In the genomic region with DNA sequence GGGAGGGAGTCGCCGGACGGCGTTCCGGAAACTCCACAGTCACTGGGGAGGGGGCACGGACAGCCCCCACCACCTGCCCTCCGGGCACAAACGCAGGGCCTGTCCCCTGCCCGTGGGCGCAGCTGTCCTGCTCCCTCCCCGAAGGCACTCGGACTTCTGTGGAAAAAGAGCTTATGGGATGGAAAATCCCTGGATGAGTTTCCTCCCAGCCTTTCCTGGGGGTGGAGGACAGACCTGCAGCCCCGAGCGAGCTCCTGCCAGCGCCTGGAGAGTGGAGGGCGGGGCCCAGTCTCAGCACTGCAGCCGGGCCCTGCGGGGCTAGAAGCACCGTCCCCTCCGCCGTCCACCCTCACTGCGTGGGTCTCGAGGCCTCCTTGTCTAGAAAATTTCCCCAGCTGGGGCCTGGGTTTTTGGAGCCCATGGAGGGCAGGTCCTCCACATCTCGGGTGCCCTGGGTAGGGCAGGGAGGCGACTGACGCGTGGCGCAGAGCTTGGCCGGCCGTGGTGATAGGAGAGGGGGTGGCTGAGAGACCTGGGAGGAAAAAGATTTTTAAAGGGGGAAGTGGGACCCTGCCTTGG, we compare ENCODE assay signal across 9 cellular contexts. TPM values are rescaled to one million over a fixed set of nuclear protein-coding genes. Genes with fewer than 3 reads are reported as not detected.
DNase-seq lines count a peak whose midpoint lies in the region; ATAC-seq and TF ChIP-seq lines count a peak whose summit lies in the region.
"Had no signal": no experiment of that assay in that cellular context is flagged by ENCODE, and none has a peak within 500 bp of the region (broad histone marks: within the 10 kb centered on the region; RNA-seq: fewer than 3 reads in every experiment).

No MANE protein-coding gene starts in this region.

- intact Hi-C loops in dorsolateral prefrontal cortex (cut with DNase I): no loop called here
- intact Hi-C loops in thyroid gland (cut with DNase I): no loop called here

- TF ChIP-seq CTCF in dorsolateral prefrontal cortex (IDR thresholded peaks at IDR 0.05 in 54 of 56, conservative IDR thresholded peaks at IDR 0.05 in 2 of 56; ENCODE audit: low read depth in 1 of 56, partially characterized antibody in 56 of 56): no peak
- TF ChIP-seq CTCF in thyroid gland (IDR thresholded peaks at IDR 0.05): no peak

- H3K27me3 ChIP-seq in dorsolateral prefrontal cortex (peaks cover 0 to 63% (median 16%) of the 10 kb centered on the region in 45 donors), mesenchymal stem cell (ENCODE audit: control insufficient read depth in 1 of 2, insufficient read depth in 1 of 2, low read length in 2 of 2) (no peaks in the 10 kb centered on the region), thyroid gland (no peaks in the 10 kb centered on the region)

- H3K9ac ChIP-seq in mesenchymal stem cell (ENCODE audit: low read length): peak overlapping the region; percentile 96

- H3K27ac ChIP-seq in dorsolateral prefrontal cortex (peak overlapping the region in 42 of 59 donors; percentile 14 to 86 (median 65)), mesenchymal stem cell (ENCODE audit: low read length, poor library complexity, severe bottlenecking) (peak overlapping the region; percentile 95), thyroid gland (peak overlapping the region; percentile 64 to 80 (median 74))

- peak overlapping the region; percentile 54 for H2BK15ac ChIP-seq in mesenchymal stem cell (ENCODE audit: low read depth, poor library complexity, severe bottlenecking)

- no peaks in the 10 kb centered on the region for H3K79me1 ChIP-seq in mesenchymal stem cell (replicated peaks; ENCODE audit: low read length, poor library complexity, severe bottlenecking)

- H3K36me3 ChIP-seq in mesenchymal stem cell (ENCODE audit: control insufficient read depth in 1 of 2, insufficient read depth in 2 of 2, low read depth in 1 of 2, low read length in 2 of 2) (peaks cover 0 to 3% of the 10 kb centered on the region in 2 experiments), thyroid gland (no peaks in the 10 kb centered on the region)

- no peak for ATAC-seq in GM18873 (IDR thresholded peaks at IDR 0.05; ENCODE audit: low FRiP score, unreplicated experiment)

- H3K4me1 ChIP-seq in mesenchymal stem cell (ENCODE audit: control insufficient read depth, insufficient read depth, low read depth, low read length) (peaks cover 58% of the 10 kb centered on the region), thyroid gland (peaks cover 8 to 60% of the 10 kb centered on the region in 2 donors)

- peak overlapping the region; percentile 74 for H2BK120ac ChIP-seq in mesenchymal stem cell (ENCODE audit: low read depth, low read length)

- H3K9me3 ChIP-seq in mesenchymal stem cell (ENCODE audit: control insufficient read depth, low read length) (no peaks in the 10 kb centered on the region), thyroid gland (no peaks in the 10 kb centered on the region)

- TF ChIP-seq POLR2A in thyroid gland (IDR thresholded peaks at IDR 0.05): peak in 1 of 2 donors; percentile 20

- peak overlapping the region in 1 of 2 experiments; percentile 19 for H3K14ac ChIP-seq in mesenchymal stem cell (ENCODE audit: low read length in 2 of 2)

- peak overlapping the region; percentile 99 for H4K91ac ChIP-seq in mesenchymal stem cell (ENCODE audit: low read length)

- no peak overlapping the region for H2AFZ ChIP-seq in mesenchymal stem cell (ENCODE audit: low read depth, low read length)

- peak overlapping the region in 1 of 2 experiments; percentile 26 for H3K23ac ChIP-seq in mesenchymal stem cell (ENCODE audit: low read length in 2 of 2)

- peak overlapping the region; percentile 60 for H2BK5ac ChIP-seq in mesenchymal stem cell (ENCODE audit: low read depth, low read length, poor library complexity, severe bottlenecking)

- H3K18ac ChIP-seq in mesenchymal stem cell (ENCODE audit: low read depth in 1 of 2, low read length in 2 of 2): peak overlapping the region; percentile 86 to 99

- H2BK12ac ChIP-seq in mesenchymal stem cell (ENCODE audit: low read length in 2 of 2): peak overlapping the region; percentile 33 to 87

- 7% methylated on average over 30 of the region's 30 CpGs for WGBS in mesenchymal stem cell
- WGBS in thyroid gland, 2 donors: 49 to 52% methylated on average over 22 to 30 of the region's 30 CpGs

- peak overlapping the region; percentile 39 for H4K8ac ChIP-seq in mesenchymal stem cell (ENCODE audit: low read length)

- H3K4ac ChIP-seq in mesenchymal stem cell (ENCODE audit: low read depth in 1 of 2, low read length in 2 of 2): peak overlapping the region; percentile 52 to 84

- peak; percentile 15 for DNase-seq in HuH-7.5 (ENCODE audit: low spot score)
- DNase-seq in dorsolateral prefrontal cortex: peak in 4 of 10 donors; percentile 33 to 59 (median 44)
- peak; percentile 90 for DNase-seq in mesenchymal stem cell
- no peak for DNase-seq in thyroid gland
- no peak for DNase-seq in hepatic stellate cell (ENCODE audit: low spot score)
- no peak for DNase-seq in DMS79 treated with DMSO at 0.1 percent for 48 hours (lab: John Stamatoyannopoulos, UW)
- DNase-seq in activated CD8-positive, alpha-beta memory T cell treated with anti-CD3 and anti-CD28 coated beads for 24 hours: no peak
- DNase-seq: activated naive CD4-positive, alpha-beta T cell treated with anti-CD3 and anti-CD28 coated beads, Interleukin-2, amount 10 ng/mL, durations not matched to agents 7 days and 5 days had no signal

- peak overlapping the region; percentile 94 for H3K4me2 ChIP-seq in mesenchymal stem cell (ENCODE audit: low read length, poor library complexity, severe bottlenecking)

- no peak overlapping the region for H2AK5ac ChIP-seq in mesenchymal stem cell (ENCODE audit: low read length, severe bottlenecking)

- H3K4me3 ChIP-seq in dorsolateral prefrontal cortex (peak overlapping the region in 6 of 59 donors; percentile 57 to 76 (median 62)), mesenchymal stem cell (ENCODE audit: insufficient read depth in 1 of 2, low read depth in 1 of 2, low read length in 2 of 2) (peak overlapping the region; percentile 23 to 79), thyroid gland (replicated peaks in 1 of 3) (peak overlapping the region in 1 of 3 donors; percentile 59)

RNA-seq across cellular contexts. Expression of gene COL6A1, which starts 6.5 kb away (rescaled TPM):
- 100 to 1,000 TPM in 9 of 120 experiments, 10 to 100 TPM in 111; 33.4 to 128 (median 64.7) TPM for total RNA-seq in dorsolateral prefrontal cortex
- 2,201 TPM for polyA plus RNA-seq in mesenchymal stem cell (2013, experiment 1 of 2)
- 2,173 TPM for polyA plus RNA-seq in mesenchymal stem cell (2013, experiment 2 of 2)
- 100 to 1,000 TPM in 3 of 4 donors, 10 to 100 TPM in 1; 96.1 to 213 (median 162) TPM for total RNA-seq in thyroid gland

Comparison
In these comparisons a context has a peak if more than half of its experiments do, and no peak if none do; other contexts are left out.
1. DNase-seq: peak in HuH-7.5 (single experiment) and mesenchymal stem cell (single experiment); none in thyroid gland (0 of 2), hepatic stellate cell (single experiment), DMS79 treated with DMSO at 0.1 percent for 48 hours (single experiment) and activated CD8-positive, alpha-beta memory T cell treated with anti-CD3 and anti-CD28 coated beads for 24 hours (single experiment).
2. Peak in every context shown above with its lines, with median percentiles within 50 percentile points of each other: H3K27ac ChIP-seq.